14 cellular contexts compared by ENCODE assay signal in genomic region chr6:159959976-159960384, GRCh38. TPM values are rescaled to one million over a fixed set of nuclear protein-coding genes. Genes with fewer than 3 reads are reported as not detected.
DNase-seq lines count a peak whose midpoint lies in the region; ATAC-seq and TF ChIP-seq lines count a peak whose summit lies in the region.
"Had no signal": no experiment of that assay in that cellular context is flagged by ENCODE, and none has a peak within 500 bp of the region (broad histone marks: within the 10 kb centered on the region; RNA-seq: fewer than 3 reads in every experiment).

No MANE protein-coding gene starts in this region.

- TF ChIP-seq CTCF in osteoblast (IDR thresholded peaks at IDR 0.05; ENCODE audit: extremely low read depth, low read depth, low read length), result no peak

- H3K9me3 ChIP-seq in osteoblast (ENCODE audit: low read depth, low read length) (no peaks in the 10 kb centered on the region), aorta (ENCODE audit: control insufficient read depth, low read length) (no peaks in the 10 kb centered on the region)

- ATAC-seq in Right ventricle myocardium inferior (peak; percentile 75), left cardiac atrium (peak; percentile 72 to 77), aorta (ENCODE audit: low FRiP score) (peak; percentile 71)
- ATAC-seq: activated T-helper 17 cell treated with anti-CD3 and anti-CD28 coated beads, Interleukin-2, amount 50 U/mL, for 72 hours had no signal

- no peak overlapping the region for H3K27ac ChIP-seq in osteoblast (ENCODE audit: low read depth, low read length)
- H3K27ac ChIP-seq in aorta (ENCODE audit: low read depth in 1 of 2, low read length in 2 of 2), result no peak overlapping the region
- H3K27ac ChIP-seq: cardiac muscle cell had no signal

- H3K4me1 ChIP-seq in osteoblast (ENCODE audit: insufficient read depth, low read length), result peaks cover 6% of the 10 kb centered on the region
- H3K4me1 ChIP-seq in aorta (ENCODE audit: control insufficient read depth in 1 of 2, insufficient read depth in 2 of 2, low read length in 2 of 2), result no peaks in the 10 kb centered on the region

- intact Hi-C loops in Right ventricle myocardium inferior (cut with DNase I) (no loop called here), cardiac septum (cut with DNase I) (loop anchor here (10.0 kb wide), 1 partner anchor 235 kb away; the partner anchor contains the start of gene WTAP), left cardiac atrium (cut with DNase I) (loop anchor here in 1 of 2 donors (10.0 kb wide), 1 partner anchor 85 kb away; no protein-coding TSS in a partner anchor), aorta (cut with DNase I) (no loop called here)

- H3K27me3 ChIP-seq in osteoblast (ENCODE audit: insufficient read depth, low read length), result peaks cover 4% of the 10 kb centered on the region
- no peaks in the 10 kb centered on the region for H3K27me3 ChIP-seq in aorta (ENCODE audit: control insufficient read depth in 1 of 2, insufficient read depth in 2 of 2, low read length in 1 of 2)

- H3K4me2 ChIP-seq in osteoblast (ENCODE audit: insufficient read depth, low read length), result peak overlapping the region; percentile 5

- H4K20me1 ChIP-seq in osteoblast (ENCODE audit: insufficient read depth, low read length), result no peaks in the 10 kb centered on the region

- WGBS in aorta, 2 donors, result 18 to 20% methylated on average over 3 of the region's 3 CpGs

- DNase-seq in Right ventricle myocardium inferior (ENCODE audit: missing footprints) (no peak), cardiac septum (ENCODE audit: low spot score) (no peak), left cardiac atrium (peak; percentile 56), osteoblast (ENCODE audit: insufficient read length, low spot score, missing footprints) (no peak), aorta (peak in 1 of 2 donors; percentile 78), mesenteric fat pad (ENCODE audit: low spot score) (no peak), A172 (ENCODE audit: low spot score) (no peak)
- no peak for DNase-seq in activated naive CD4-positive, alpha-beta T cell treated with Interleukin-2 at 50 U/mL for 16 hours
- DNase-seq: activated CD4-positive, CD25-positive, alpha-beta regulatory T cell treated with anti-CD3 and anti-CD28 coated beads, Interleukin-2, amount 50 U/mL, for 72 hours; naive B cell; SHP77 treated with DMSO at 0.1 percent for 48 hours; stimulated activated CD4-positive, alpha-beta T cell treated with anti-CD3 and anti-CD28 coated beads, Interleukin-2, amount 100 ng/mL, for 48 hours had no signal

- no peaks in the 10 kb centered on the region for H3K79me2 ChIP-seq in osteoblast (ENCODE audit: insufficient read depth, low read length)

- no peak overlapping the region for H3K4me3 ChIP-seq in osteoblast (ENCODE audit: insufficient read depth, low read length)
- no peak overlapping the region for H3K4me3 ChIP-seq in aorta (ENCODE audit: low read length in 2 of 2)
- H3K4me3 ChIP-seq: cardiac muscle cell had no signal

- H2AFZ ChIP-seq in osteoblast (ENCODE audit: low read length), result peak overlapping the region; percentile 64

- H3K36me3 ChIP-seq in osteoblast (ENCODE audit: insufficient read depth, low read length), result no peaks in the 10 kb centered on the region
- H3K36me3 ChIP-seq in aorta (ENCODE audit: control insufficient read depth in 1 of 2, insufficient read depth in 2 of 2, low read length in 1 of 2), result no peaks in the 10 kb centered on the region
- H3K36me3 ChIP-seq: cardiac muscle cell had no signal

RNA-seq across cellular contexts. Expression of gene IGF2R, which starts 8.9 kb away (rescaled TPM):
- 63.1 TPM for total RNA-seq in Right ventricle myocardium inferior
- 54.6 TPM for total RNA-seq in cardiac septum
- total RNA-seq in left cardiac atrium, result 10 to 100 TPM; 50.1 to 56.2 TPM
- total RNA-seq in osteoblast, result 174 and 177 TPM in 2 replicates
- 10 to 100 TPM; 76.8 to 82.0 TPM for total RNA-seq in aorta
- 10 to 100 TPM in 1 of 2 donors, 1 to 10 TPM in 1; 5.8 to 32.4 TPM for polyA plus RNA-seq in aorta
- total RNA-seq in mesenteric fat pad, result 111 TPM
- 78.4 and 99.8 TPM in 2 replicates for total RNA-seq in A172 (2014; rRNA removed; shearing (Covaris generic))
